17 cellular contexts compared by ENCODE assay signal in genomic region chr6:144372116-144372515, GRCh38.
DNase-seq lines count a peak whose midpoint lies in the region; ATAC-seq, FAIRE-seq and TF ChIP-seq lines count a peak whose summit lies in the region.
"Had no signal": no experiment of that assay in that cellular context is flagged by ENCODE, and none has a peak within 500 bp of the region (broad histone marks: within the 10 kb centered on the region; RNA-seq: fewer than 3 reads in every experiment).

No MANE protein-coding gene starts in this region.

- H3K27ac ChIP-seq in HepG2 (ENCODE audit: extremely low read length, insufficient read depth, low read length) = no peak overlapping the region
- H3K27ac ChIP-seq in right lobe of liver = no peak overlapping the region
- peak overlapping the region; percentile 54 for H3K27ac ChIP-seq in RWPE2 (ENCODE audit: poor library complexity, severe bottlenecking)
- peak overlapping the region; percentile 56 for H3K27ac ChIP-seq in epithelial cell of prostate
- H3K27ac ChIP-seq: C4-2B had no signal

- no peak for FAIRE-seq in HepG2 (lab: Jason Lieb, UNC)
- FAIRE-seq: D721Med, G401.6, GM12891, GM19239, H54, HTR-8/SVneo had no signal

- H3K4me1 ChIP-seq in HepG2 (ENCODE audit: insufficient read depth, low read length) = peaks cover 36% of the 10 kb centered on the region
- peaks cover 0 to 11% (median 0%) of the 10 kb centered on the region in 4 donors for H3K4me1 ChIP-seq in right lobe of liver
- H3K4me1 ChIP-seq in RWPE2 (ENCODE audit: insufficient read depth, poor library complexity, severe bottlenecking) = peaks cover 11% of the 10 kb centered on the region
- H3K4me1 ChIP-seq in BE2C = no peaks in the 10 kb centered on the region

- H4K20me1 ChIP-seq in HepG2 (ENCODE audit: insufficient read depth, low read length) = peaks cover 38% of the 10 kb centered on the region

- ATAC-seq in HepG2 = no peak
- ATAC-seq in right lobe of liver = no peak
- no peak for ATAC-seq in RWPE2 (ENCODE audit: low read depth)

- H3K9me3 ChIP-seq in HepG2 (ENCODE audit: low read length) = no peaks in the 10 kb centered on the region
- H3K9me3 ChIP-seq in right lobe of liver = no peaks in the 10 kb centered on the region
- H3K9me3 ChIP-seq in RWPE2 (ENCODE audit: severe bottlenecking) = no peaks in the 10 kb centered on the region
- H3K9me3 ChIP-seq in BE2C = no peaks in the 10 kb centered on the region

- H3K27me3 ChIP-seq in HepG2 (ENCODE audit: control insufficient read depth in 1 of 2, insufficient read depth in 2 of 2, low read length in 2 of 2) (no peaks in the 10 kb centered on the region), right lobe of liver (no peaks in the 10 kb centered on the region), RWPE2 (ENCODE audit: insufficient read depth, poor library complexity, severe bottlenecking) (no peaks in the 10 kb centered on the region), BE2C (no peaks in the 10 kb centered on the region)

- TF ChIP-seq EP300 in HepG2 (IDR thresholded peaks at IDR 0.05; ENCODE audit: low read depth in 2 of 2, low read length in 2 of 2) (no peak), HepG2 (CRISPR knock-in tag; IDR thresholded peaks at IDR 0.05; ENCODE audit: borderline replicate concordance) (no peak)

- peaks cover 78% of the 10 kb centered on the region for H3K79me2 ChIP-seq in HepG2 (ENCODE audit: insufficient read depth, low read length)

- no peak for TF ChIP-seq RAD21 in HepG2 (CRISPR knock-in tag; IDR thresholded peaks at IDR 0.05)

- TF ChIP-seq CTCF in HepG2 (CRISPR knock-in tag; IDR thresholded peaks at IDR 0.05) = no peak
- TF ChIP-seq CTCF in right lobe of liver (IDR thresholded peaks at IDR 0.05) = no peak
- TF ChIP-seq CTCF in RWPE2 (IDR thresholded peaks at IDR 0.05; ENCODE audit: poor library complexity, severe bottlenecking) = no peak
- no peak for TF ChIP-seq CTCF in BE2C (IDR thresholded peaks at IDR 0.05; ENCODE audit: low read depth, low read length)

- POLR2A ChIA-PET in HepG2 (lab: Yijun Ruan, JAX) = no interaction called here

- BruUV-seq in HepG2 (replicated peaks; lab: Mats Ljungman, UMichigan) = no TSS peak

- H3K4me3 ChIP-seq in HepG2 (replicated peaks in 1 of 3; ENCODE audit: insufficient read depth in 1 of 3, low read depth in 2 of 3, low read length in 3 of 3) (no peak overlapping the region), right lobe of liver (no peak overlapping the region), RWPE2 (ENCODE audit: severe bottlenecking) (no peak overlapping the region), BE2C (ENCODE audit: low read depth, low read length) (no peak overlapping the region)

- H2AFZ ChIP-seq in HepG2 (ENCODE audit: low read length) = no peak overlapping the region

- TF ChIP-seq POLR2A in HepG2 (IDR thresholded peaks at IDR 0.05; ENCODE audit: insufficient read depth in 1 of 2, low read depth in 2 of 2, low read length in 2 of 2) = no peak
- no peak for TF ChIP-seq POLR2A in right lobe of liver (IDR thresholded peaks at IDR 0.05)

- CTCF ChIA-PET in HepG2 (lab: Yijun Ruan, JAX; ENCODE audit: low intra/inter-chr PET ratio, low total read pairs) = no interaction called here

- H3K36me3 ChIP-seq in HepG2 (replicated peaks in 1 of 2; ENCODE audit: control insufficient read depth in 1 of 2, insufficient read depth in 2 of 2, low read length in 2 of 2) (peaks cover 12% of the 10 kb centered on the region in 2 experiments; a peak in 4 of 5 replicates), right lobe of liver (no peaks in the 10 kb centered on the region), RWPE2 (ENCODE audit: low read depth) (no peaks in the 10 kb centered on the region), BE2C (no peaks in the 10 kb centered on the region)

- intact Hi-C loops in HepG2 (cut with micrococcal nuclease; ENCODE audit: unreplicated experiment) = no loop called here
- intact Hi-C loops in right lobe of liver (cut with DNase I) = no loop called here

- 100% methylated on average over 2 of the region's 2 CpGs for WGBS in HepG2 (ENCODE audit: low lambda C conversion rate)
- WGBS in right lobe of liver (ENCODE audit: insufficient coverage, low coverage, low lambda C conversion rate, missing lambda C conversion rate) = 100% methylated on average over 2 of the region's 2 CpGs

- DNase-seq in HepG2 (ENCODE audit: low spot score) (no peak), right lobe of liver (no peak), RWPE2 (ENCODE audit: low spot score) (no peak), epithelial cell of prostate (ENCODE audit: low read depth, low spot score) (no peak), BE2C (no peak), NCI-H2081 (lab: John Stamatoyannopoulos, UW) (no peak), germinal center (ENCODE audit: low spot score) (no peak)
- DNase-seq: Caco-2; CD4-positive, alpha-beta T cell; HCEC 1CT had no signal

- H3K4me2 ChIP-seq in HepG2 (ENCODE audit: low read depth, low read length) = no peak overlapping the region

- in situ Hi-C loops in HepG2 (cut with HindIII; ENCODE audit: extremely low pct_ligation_motif_present, low pct_unique_long_range_greater_than_20kb) = no loop called here

- no peak overlapping the region for H3K9ac ChIP-seq in HepG2 (ENCODE audit: insufficient read depth, low read depth, low read length)

TF ChIP-seq in HepG2, 621 proteins besides CTCF, POLR2A, EP300 and RAD21:
- peak; percentile 39; the same call in 1 of the 2 replicates for TF ChIP-seq CHD4 (IDR thresholded peaks at IDR 0.05; ENCODE audit: borderline replicate concordance, low read length)
- no peak for TF ChIP-seq ZNF589 (CRISPR knock-in tag; conservative IDR thresholded peaks at IDR 0.05)
- TF ChIP-seq ZNF629 (CRISPR knock-in tag; conservative IDR thresholded peaks at IDR 0.05) = peak; percentile 91
- no peak for TF ChIP-seq TBX2 (CRISPR knock-in tag; IDR thresholded peaks at IDR 0.05; ENCODE audit: borderline replicate concordance)

Comparison
In these comparisons a context has a peak if more than half of its experiments do, and no peak if none do; other contexts are left out.
1. H3K27ac ChIP-seq: peak in RWPE2 (single experiment) and epithelial cell of prostate (single experiment); none in HepG2 (single experiment) and right lobe of liver (0 of 3).